1 cellular context compared by ENCODE assay signal in genomic region chr17:43958953-43959352, GRCh38.
TF ChIP-seq lines count a peak whose summit lies in the region.

No MANE protein-coding gene starts in this region.

TF ChIP-seq in SK-N-SH, 30 proteins besides CTCF, POLR2A, EP300 and RAD21:
- TF ChIP-seq FOXJ3 (CRISPR knock-in tag; IDR thresholded peaks at IDR 0.05) (no peak), GABPA (IDR thresholded peaks at IDR 0.05; ENCODE audit: low read depth) (no peak), RCOR1 (IDR thresholded peaks at IDR 0.05; ENCODE audit: low read length) (no peak), MXI1 (IDR thresholded peaks at IDR 0.05; ENCODE audit: low read depth, low read length) (no peak), ELF1 (IDR thresholded peaks at IDR 0.05) (no peak), POLR2AphosphoS5 (IDR thresholded peaks at IDR 0.05; ENCODE audit: low read depth, low read length) (no peak), EZH2phosphoT487 (IDR thresholded peaks at IDR 0.05; ENCODE audit: borderline replicate concordance, low read depth) (no peak), TAF1 (IDR thresholded peaks at IDR 0.05; ENCODE audit: borderline replicate concordance, low read depth, low read length) (no peak), SMC3 (IDR thresholded peaks at IDR 0.05; ENCODE audit: low read depth, low read length) (no peak), RXRA (IDR thresholded peaks at IDR 0.05; ENCODE audit: borderline replicate concordance, low read depth) (no peak)
- TF ChIP-seq, protein P1, sequence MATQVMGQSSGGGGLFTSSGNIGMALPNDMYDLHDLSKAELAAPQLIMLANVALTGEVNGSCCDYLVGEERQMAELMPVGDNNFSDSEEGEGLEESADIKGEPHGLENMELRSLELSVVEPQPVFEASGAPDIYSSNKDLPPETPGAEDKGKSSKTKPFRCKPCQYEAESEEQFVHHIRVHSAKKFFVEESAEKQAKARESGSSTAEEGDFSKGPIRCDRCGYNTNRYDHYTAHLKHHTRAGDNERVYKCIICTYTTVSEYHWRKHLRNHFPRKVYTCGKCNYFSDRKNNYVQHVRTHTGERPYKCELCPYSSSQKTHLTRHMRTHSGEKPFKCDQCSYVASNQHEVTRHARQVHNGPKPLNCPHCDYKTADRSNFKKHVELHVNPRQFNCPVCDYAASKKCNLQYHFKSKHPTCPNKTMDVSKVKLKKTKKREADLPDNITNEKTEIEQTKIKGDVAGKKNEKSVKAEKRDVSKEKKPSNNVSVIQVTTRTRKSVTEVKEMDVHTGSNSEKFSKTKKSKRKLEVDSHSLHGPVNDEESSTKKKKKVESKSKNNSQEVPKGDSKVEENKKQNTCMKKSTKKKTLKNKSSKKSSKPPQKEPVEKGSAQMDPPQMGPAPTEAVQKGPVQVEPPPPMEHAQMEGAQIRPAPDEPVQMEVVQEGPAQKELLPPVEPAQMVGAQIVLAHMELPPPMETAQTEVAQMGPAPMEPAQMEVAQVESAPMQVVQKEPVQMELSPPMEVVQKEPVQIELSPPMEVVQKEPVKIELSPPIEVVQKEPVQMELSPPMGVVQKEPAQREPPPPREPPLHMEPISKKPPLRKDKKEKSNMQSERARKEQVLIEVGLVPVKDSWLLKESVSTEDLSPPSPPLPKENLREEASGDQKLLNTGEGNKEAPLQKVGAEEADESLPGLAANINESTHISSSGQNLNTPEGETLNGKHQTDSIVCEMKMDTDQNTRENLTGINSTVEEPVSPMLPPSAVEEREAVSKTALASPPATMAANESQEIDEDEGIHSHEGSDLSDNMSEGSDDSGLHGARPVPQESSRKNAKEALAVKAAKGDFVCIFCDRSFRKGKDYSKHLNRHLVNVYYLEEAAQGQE (IDR thresholded peaks at IDR 0.05; ENCODE audit: low read depth, low read length), result no peak
